In the genomic region with DNA sequence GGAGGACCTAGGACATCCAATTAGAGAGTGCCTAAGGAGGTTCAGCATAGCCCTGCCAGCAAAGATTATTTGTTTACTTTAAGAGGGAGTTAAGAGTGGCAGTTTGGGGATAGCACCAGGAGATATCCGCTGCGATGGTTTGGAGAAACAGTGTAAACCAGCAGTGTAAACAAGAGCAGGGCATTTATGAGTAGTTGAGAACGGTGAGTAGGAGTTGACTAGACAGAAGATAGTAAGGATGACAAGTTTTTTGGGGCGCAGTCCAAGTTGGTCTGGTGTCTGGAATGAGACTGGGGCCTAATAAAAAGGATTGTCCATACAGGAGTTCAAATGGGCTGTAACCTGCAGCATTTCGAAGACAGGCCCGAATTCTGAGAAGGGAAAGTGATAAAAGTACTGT, we compare ENCODE assay signal across 21 cellular contexts. TPM values are rescaled to one million over a fixed set of nuclear protein-coding genes. Genes with fewer than 3 reads are reported as not detected.
"Had no signal": no experiment of that assay in that cellular context is flagged by ENCODE, and none has a peak within 500 bp of the region (broad histone marks: within the 10 kb centered on the region; RNA-seq: fewer than 3 reads in every experiment).

No MANE protein-coding gene starts in this region.

RNA-seq across cellular contexts. Expression of a gene that starts 22.9 kb away (rescaled TPM):
- total RNA-seq: mammary epithelial cell; myocyte; naive thymus-derived CD4-positive, alpha-beta T cell; natural killer cell treated with Interleukin-12 subunit alpha and Interleukin-12 subunit beta and Interleukin-15 and Interleukin-18, amount 100 ng/mL, for 72 hours had no signal
- polyA plus RNA-seq: immature natural killer cell; naive thymus-derived CD4-positive, alpha-beta T cell had no signal

RNA-seq across cellular contexts. Expression of a gene that starts 44.4 kb away (rescaled TPM):
- total RNA-seq: kidney; left colon; liver; lower lobe of right lung; mesenteric fat pad; mucosa of descending colon; myocyte; naive thymus-derived CD4-positive, alpha-beta T cell; natural killer cell treated with Interleukin-12 subunit alpha and Interleukin-12 subunit beta and Interleukin-15 and Interleukin-18, amount 100 ng/mL, for 72 hours; omental fat pad; ovary; progenitor cell of endocrine pancreas; right cardiac atrium; sciatic nerve; temporal lobe; tibial nerve; uterus had no signal
- polyA plus RNA-seq: immature natural killer cell; liver; naive thymus-derived CD4-positive, alpha-beta T cell; neural cell; ovary; right cardiac atrium; small intestine had no signal
